ENCODE assay signal across 8 cellular contexts in genomic region chr14:69652942-69653680, GRCh38. TPM values are rescaled to one million over a fixed set of nuclear protein-coding genes. Genes with fewer than 3 reads are reported as not detected.
DNase-seq lines count a peak whose midpoint lies in the region; ATAC-seq, FAIRE-seq and TF ChIP-seq lines count a peak whose summit lies in the region.

No MANE protein-coding gene starts in this region.

- H3K27ac ChIP-seq in KOPT-K1 (ENCODE audit: low read depth, low read length, poor library complexity, severe bottlenecking): peak overlapping the region; percentile 29
- H3K27ac ChIP-seq in trophoblast cell (ENCODE audit: low read depth, low read length): no peak overlapping the region

- peaks cover 78% of the 10 kb centered on the region for H3K4me1 Mint-ChIP-seq in central memory CD8-positive, alpha-beta T cell

- H2AK5ac ChIP-seq in trophoblast cell (ENCODE audit: low read length): no peak overlapping the region

- no peak overlapping the region for H2BK5ac ChIP-seq in trophoblast cell (ENCODE audit: low read depth, low read length, poor library complexity)

- H3K9ac ChIP-seq in trophoblast cell (ENCODE audit: low read length): no peak overlapping the region

- H3K14ac ChIP-seq in trophoblast cell (ENCODE audit: low read length): no peak overlapping the region

- DNase-seq in GM12892 (ENCODE audit: insufficient read length) (no peak), trophoblast cell (peak; percentile 13 to 38), NCI-H345 (lab: John Stamatoyannopoulos, UW) (no peak), NCI-H2029 (lab: John Stamatoyannopoulos, UW) (no peak), NCI-H146 (lab: John Stamatoyannopoulos, UW) (no peak), mucosa of gallbladder (ENCODE audit: low spot score) (no peak)
- no peak for DNase-seq in central memory CD8-positive, alpha-beta T cell (ENCODE audit: low spot score in 2 of 2)

- no peak overlapping the region for H3K4me3 ChIP-seq in trophoblast cell (ENCODE audit: low read depth, low read length)

- H3K23ac ChIP-seq in trophoblast cell (ENCODE audit: low read length): no peak overlapping the region

- no peaks in the 10 kb centered on the region for H3K9me3 ChIP-seq in KOPT-K1 (ENCODE audit: insufficient read depth, low read length, poor library complexity, severe bottlenecking)
- no peaks in the 10 kb centered on the region for H3K9me3 ChIP-seq in trophoblast cell (ENCODE audit: insufficient read depth, low read depth, low read length)

- no peaks in the 10 kb centered on the region for H3K9me3 Mint-ChIP-seq in central memory CD8-positive, alpha-beta T cell

- WGBS in trophoblast cell (ENCODE audit: extremely low coverage, insufficient coverage, insufficient read length): no CpG with 5 or more reads among the region's 10 CpGs

- H3K36me3 ChIP-seq in KOPT-K1 (ENCODE audit: insufficient read depth, low read length) (no peaks in the 10 kb centered on the region), trophoblast cell (ENCODE audit: control insufficient read depth in 1 of 2, insufficient read depth in 2 of 2, low read length in 2 of 2) (no peaks in the 10 kb centered on the region)

- H3K4me3 Mint-ChIP-seq in central memory CD8-positive, alpha-beta T cell: peak overlapping the region; percentile 40

- H3K27ac Mint-ChIP-seq in central memory CD8-positive, alpha-beta T cell (ENCODE audit: low read depth): peak overlapping the region; percentile 35

- no peak overlapping the region for H4K8ac ChIP-seq in trophoblast cell (ENCODE audit: low read depth, low read length)

- H3K18ac ChIP-seq in trophoblast cell (ENCODE audit: low read length): no peak overlapping the region

- no peak overlapping the region for H3K4ac ChIP-seq in trophoblast cell (ENCODE audit: low read depth, low read length)

- peaks cover 13 to 25% of the 10 kb centered on the region in 2 experiments for H3K4me1 ChIP-seq in trophoblast cell (ENCODE audit: control insufficient read depth in 1 of 2, insufficient read depth in 2 of 2, low read length in 2 of 2)

- H3K79me2 ChIP-seq in trophoblast cell (ENCODE audit: control insufficient read depth, insufficient read depth, low read length, poor library complexity): no peaks in the 10 kb centered on the region

- no peaks in the 10 kb centered on the region for H3K27me3 ChIP-seq in trophoblast cell (ENCODE audit: insufficient read depth, low read length)

- H4K12ac ChIP-seq in trophoblast cell (ENCODE audit: low read depth, low read length): no peak overlapping the region

- no peak overlapping the region for H2AFZ ChIP-seq in trophoblast cell (ENCODE audit: insufficient read depth, low read length, poor library complexity)

- no peak for TF ChIP-seq POLR2A in GM12892 (IDR thresholded peaks at IDR 0.05; ENCODE audit: low read depth, low read length)

- H4K91ac ChIP-seq in trophoblast cell (ENCODE audit: low read depth, low read length): no peak overlapping the region

- peak; percentile 38 for ATAC-seq in central memory CD8-positive, alpha-beta T cell (replicated peaks; ENCODE audit: extremely low read depth, poor library complexity, severe bottlenecking)

- H3K79me1 ChIP-seq in trophoblast cell (ENCODE audit: low read length): peaks cover 1% of the 10 kb centered on the region

- peak; percentile 85 for FAIRE-seq in GM12892 (lab: Jason Lieb, UNC)

- no peak overlapping the region for H2BK120ac ChIP-seq in trophoblast cell (ENCODE audit: insufficient read depth, low read length, poor library complexity)

- H2BK12ac ChIP-seq in trophoblast cell (ENCODE audit: low read length): no peak overlapping the region

- H3K36me3 Mint-ChIP-seq in central memory CD8-positive, alpha-beta T cell (ENCODE audit: insufficient read depth): peaks cover 8% of the 10 kb centered on the region

- no peak overlapping the region for H3K4me2 ChIP-seq in trophoblast cell (ENCODE audit: low read length)

- H3K27me3 Mint-ChIP-seq in central memory CD8-positive, alpha-beta T cell: no peaks in the 10 kb centered on the region

RNA-seq across cellular contexts. Expression of gene SUSD6, which starts 41.7 kb away (rescaled TPM):
- polyA plus RNA-seq in GM12892 (2012; ENCODE audit: missing spikeins): 19.0 TPM
- 5.4 and 5.5 TPM in 2 replicates for polyA plus RNA-seq in trophoblast cell (2013)
- total RNA-seq in mucosa of gallbladder: 85.1 TPM

Comparison
In these comparisons a context has a peak if more than half of its experiments do, and no peak if none do; other contexts are left out.
1. DNase-seq: peak in trophoblast cell (2 of 2); none in GM12892 (single experiment), central memory CD8-positive, alpha-beta T cell (0 of 2), NCI-H345 (single experiment), NCI-H2029 (single experiment), NCI-H146 (single experiment) and mucosa of gallbladder (single experiment).